ENCODE assay signal across 23 cellular contexts in the genomic region with DNA sequence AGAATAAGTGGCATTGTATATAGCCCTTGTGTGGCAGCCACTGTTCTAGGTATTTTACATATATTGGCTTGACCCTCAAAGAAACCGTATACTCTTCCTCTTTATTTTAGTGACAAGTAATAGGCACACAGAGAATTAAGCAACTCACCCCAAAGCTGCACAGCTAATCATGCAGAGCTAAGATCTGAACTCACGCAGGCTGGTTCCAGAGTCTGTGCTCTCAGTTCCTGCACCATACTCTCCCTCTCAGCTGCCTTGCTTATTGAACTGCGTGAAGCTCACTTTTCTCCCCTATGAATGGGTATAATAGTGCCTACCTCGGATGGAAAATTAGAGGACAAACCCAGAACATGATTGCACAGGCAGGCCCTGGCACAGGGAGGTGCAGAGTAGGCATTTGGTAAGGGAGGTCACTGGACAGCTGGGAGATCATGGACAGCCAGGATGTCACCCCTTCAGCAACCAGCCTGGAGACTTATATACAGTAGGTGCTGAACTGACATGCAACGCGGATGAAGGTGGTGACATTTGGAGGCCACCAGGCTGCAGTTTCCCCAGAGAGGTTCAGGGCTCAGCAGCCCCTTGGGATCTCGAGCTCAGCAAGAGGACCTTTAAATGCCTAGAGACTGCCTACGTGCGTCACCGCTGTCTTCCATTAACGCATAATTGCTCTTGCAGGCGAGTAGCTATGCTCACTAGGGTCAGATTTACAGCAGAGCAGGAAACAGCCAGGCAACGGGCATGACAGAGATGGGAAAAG.
DNase-seq lines count a peak whose midpoint lies in the region; ATAC-seq and TF ChIP-seq lines count a peak whose summit lies in the region.
"Had no signal": no experiment of that assay in that cellular context is flagged by ENCODE, and none has a peak within 500 bp of the region (broad histone marks: within the 10 kb centered on the region; RNA-seq: fewer than 3 reads in every experiment).

No MANE protein-coding gene starts in this region.

- H3K27ac Mint-ChIP-seq in activated B cell treated with CpG ODN at 0.5 μM for 24 hours: peak overlapping the region; percentile 93
- H3K27ac Mint-ChIP-seq: activated naive CD8-positive, alpha-beta T cell treated with anti-CD3 and anti-CD28 coated beads, Interleukin-2, amount 10 ng/mL, durations not matched to agents 7 days and 5 days had no signal

- H3K27me3 ChIP-seq in WERI-Rb-1 (ENCODE audit: insufficient read depth, low read depth, severe bottlenecking): no peaks in the 10 kb centered on the region

- H3K36me3 ChIP-seq in WERI-Rb-1: no peaks in the 10 kb centered on the region
- H3K36me3 ChIP-seq: prostate gland had no signal

- no peaks in the 10 kb centered on the region for H3K9me3 ChIP-seq in WERI-Rb-1 (ENCODE audit: severe bottlenecking)
- H3K9me3 ChIP-seq: mucosa of descending colon, prostate gland had no signal

- no peak overlapping the region for H3K27ac ChIP-seq in WERI-Rb-1
- H3K27ac ChIP-seq: 22Rv1, prostate gland had no signal

- H3K4me1 Mint-ChIP-seq in activated B cell treated with CpG ODN at 0.5 μM for 24 hours: peaks cover 86% of the 10 kb centered on the region

- CTCF ChIA-PET in activated B cell treated with CpG ODN at 0.5 μM for 24 hours (lab: Charles Lee): interaction anchor here (0.9 to 4.9 kb wide), 12 partner anchors 9 to 92 kb away, joined by 3 to 37 read pairs (median 4); no protein-coding TSS in a partner anchor

- H3K27me3 Mint-ChIP-seq in activated B cell treated with CpG ODN at 0.5 μM for 24 hours: no peaks in the 10 kb centered on the region

- POLR2A ChIA-PET in activated B cell treated with CpG ODN at 0.5 μM for 24 hours (lab: Charles Lee): interaction anchor here (0.5 to 5.5 kb wide), 25 partner anchors 10 to 894 kb away, joined by 3 to 81 read pairs (median 4); a partner anchor contains a TSS

- ATAC-seq in activated B cell treated with CpG ODN at 0.5 μM for 24 hours (ENCODE audit: low read depth): peak; percentile 80
- ATAC-seq: mucosa of descending colon had no signal

- peak; percentile 33 for DNase-seq in DMS153 (lab: John Stamatoyannopoulos, UW)
- no peak for DNase-seq in DMS153 treated with DMSO at 0.1 percent for 48 hours (lab: John Stamatoyannopoulos, UW; ENCODE audit: unreplicated experiment)
- DNase-seq in NCI-H2107 treated with DMSO at 0.1 percent for 48 hours (lab: John Stamatoyannopoulos, UW; ENCODE audit: unreplicated experiment): peak; percentile 55
- DNase-seq in activated B cell treated with CpG ODN at 0.5 μM for 24 hours: peak; percentile 63
- peak; percentile 53 for DNase-seq in retina
- DNase-seq in effector CD4-positive, alpha-beta T cell: no peak
- DNase-seq in WERI-Rb-1: no peak
- no peak for DNase-seq in stimulated activated naive CD4-positive, alpha-beta T cell treated with Interleukin-2 at 50 U/mL for 16 hours (lab: John Stamatoyannopoulos, UW)
- DNase-seq: activated CD8-positive, alpha-beta memory T cell treated with anti-CD3 and anti-CD28 coated beads, Interleukin-2, amount 50 U/mL, for 4 hours; activated naive CD8-positive, alpha-beta T cell treated with anti-CD3 and anti-CD28 coated beads, Interleukin-2, amount 10 ng/mL, durations not matched to agents 7 days and 5 days; Calu3; MM.1S; mucosa of descending colon; NCI-H187; NCI-H524 treated with DMSO at 0.1 percent for 48 hours; OCI-M1; SHP77; small intestine; stimulated activated CD4-positive, alpha-beta T cell treated with anti-CD3 and anti-CD28 coated beads, Interleukin-4, amount 100 ng/mL, for 1 hour; T-helper 1 cell had no signal

- no peak overlapping the region for H3K4me3 ChIP-seq in WERI-Rb-1 (ENCODE audit: low read depth, low read length)
- H3K4me3 ChIP-seq: mucosa of descending colon, prostate gland had no signal

- H3K36me3 Mint-ChIP-seq in activated B cell treated with CpG ODN at 0.5 μM for 24 hours (ENCODE audit: low read depth): no peaks in the 10 kb centered on the region
- H3K36me3 Mint-ChIP-seq: activated naive CD8-positive, alpha-beta T cell treated with anti-CD3 and anti-CD28 coated beads, Interleukin-2, amount 10 ng/mL, durations not matched to agents 7 days and 5 days had no signal

- TF ChIP-seq CTCF in activated B cell treated with CpG ODN at 0.5 μM for 24 hours (IDR thresholded peaks at IDR 0.05): no peak
- no peak for TF ChIP-seq CTCF in WERI-Rb-1 (IDR thresholded peaks at IDR 0.05; ENCODE audit: low read depth, low read length)

- peaks cover 5% of the 10 kb centered on the region for H3K9me3 Mint-ChIP-seq in activated B cell treated with CpG ODN at 0.5 μM for 24 hours
- H3K9me3 Mint-ChIP-seq: activated naive CD8-positive, alpha-beta T cell treated with anti-CD3 and anti-CD28 coated beads, Interleukin-2, amount 10 ng/mL, durations not matched to agents 7 days and 5 days; neural crest cell had no signal

- H3K4me3 Mint-ChIP-seq in activated B cell treated with CpG ODN at 0.5 μM for 24 hours: peak overlapping the region; percentile 76
- H3K4me3 Mint-ChIP-seq: activated naive CD8-positive, alpha-beta T cell treated with anti-CD3 and anti-CD28 coated beads, Interleukin-2, amount 10 ng/mL, durations not matched to agents 7 days and 5 days; neural crest cell had no signal

- intact Hi-C loops in activated B cell treated with CpG ODN at 0.5 μM for 24 hours (cut with micrococcal nuclease): loop anchor here (1.0 to 10.0 kb wide), 10 partner anchors 25 to 776 kb away; a partner anchor contains a TSS

Comparison
In these comparisons a context has a peak if more than half of its experiments do, and no peak if none do; other contexts are left out.
1. DNase-seq: peak in DMS153 (single experiment), NCI-H2107 treated with DMSO at 0.1 percent for 48 hours (single experiment), activated B cell treated with CpG ODN at 0.5 μM for 24 hours (single experiment) and retina (single experiment); none in DMS153 treated with DMSO at 0.1 percent for 48 hours (single experiment), effector CD4-positive, alpha-beta T cell (single experiment), WERI-Rb-1 (single experiment) and stimulated activated naive CD4-positive, alpha-beta T cell treated with Interleukin-2 at 50 U/mL for 16 hours (single experiment).